19 cellular contexts compared by ENCODE assay signal in the genomic region with DNA sequence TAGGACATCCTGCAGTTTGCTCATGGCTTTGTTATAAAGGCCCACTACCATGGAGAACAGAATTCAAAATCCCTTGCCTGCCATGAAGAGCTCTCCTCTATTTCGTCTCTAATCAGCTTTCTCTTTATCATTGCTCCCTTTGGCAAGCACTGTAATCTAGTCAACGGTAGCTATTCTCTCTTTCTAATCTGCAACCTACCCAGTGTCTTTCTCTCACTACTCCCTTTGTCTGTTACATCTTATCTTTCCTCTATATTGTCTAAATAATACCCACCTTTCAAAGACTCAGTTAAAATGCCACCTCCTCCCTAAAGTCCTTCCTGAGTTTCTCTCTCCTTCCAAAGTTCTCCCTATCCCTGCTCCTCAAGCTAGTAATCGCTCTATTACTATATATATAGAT.
"Had no signal": no experiment of that assay in that cellular context is flagged by ENCODE, and none has a peak within 500 bp of the region (broad histone marks: within the 10 kb centered on the region; RNA-seq: fewer than 3 reads in every experiment).

No MANE protein-coding gene starts in this region.

- H3K36me3 ChIP-seq: SJSA1 had no signal

- H3K27me3 ChIP-seq: SJSA1 had no signal

- H3K9me3 ChIP-seq: SJSA1, SK-N-SH had no signal

- DNase-seq: KBM-7, NCI-H1048, NCI-H1105, NCI-H1417, NCI-H1436 treated with DMSO at 0.1 percent for 48 hours, NCI-H1694, NCI-H187 treated with DMSO at 0.1 percent for 48 hours, NCI-H2029 treated with DMSO at 0.1 percent for 48 hours, NCI-H2171 treated with DMSO at 0.1 percent for 48 hours, NCI-H345, NCI-H446 treated with DMSO at 0.1 percent for 48 hours, NCI-H510A treated with DMSO at 0.1 percent for 48 hours, NCI-H526, Right ventricle myocardium superior, RPMI8226, SIG-M5, SK-N-SH had no signal

- H3K4me3 ChIP-seq: SJSA1 had no signal

- H3K4me2 ChIP-seq: SK-N-SH had no signal

- H3K4me1 ChIP-seq: SJSA1 had no signal

- H3K27ac ChIP-seq: SJSA1 had no signal

- H3K9ac ChIP-seq: SK-N-SH had no signal

- FAIRE-seq: RCC 7860 had no signal
